Comparison of ENCODE assay signal across 9 cellular contexts in genomic region chr20:35743693-35744491, GRCh38. TPM values are rescaled to one million over a fixed set of nuclear protein-coding genes. Genes with fewer than 3 reads are reported as not detected.
DNase-seq lines count a peak whose midpoint lies in the region; FAIRE-seq and TF ChIP-seq lines count a peak whose summit lies in the region.
"Had no signal": no experiment of that assay in that cellular context is flagged by ENCODE, and none has a peak within 500 bp of the region (broad histone marks: within the 10 kb centered on the region; RNA-seq: fewer than 3 reads in every experiment).

No MANE protein-coding gene starts in this region.

- H3K79me2 ChIP-seq in ACC112 (ENCODE audit: control insufficient read depth, insufficient read depth, low read length, unreplicated experiment) (peaks cover 40% of the 10 kb centered on the region), Karpas-422 (ENCODE audit: low read length) (peaks cover 32% of the 10 kb centered on the region)

- H3K9me2 ChIP-seq in Karpas-422 (replicated peaks; ENCODE audit: insufficient read depth, low read length): no peaks in the 10 kb centered on the region

- H2AFZ ChIP-seq in ACC112 (ENCODE audit: low read length, unreplicated experiment): peak overlapping the region; percentile 77
- no peak overlapping the region for H2AFZ ChIP-seq in Karpas-422 (ENCODE audit: low read length)

- H3K4me2 ChIP-seq in Karpas-422 (ENCODE audit: low read depth, low read length, poor library complexity, severe bottlenecking): peak overlapping the region; percentile 78

- WGBS in adipose tissue, 3 donors: 51 to 84% (median 56%) methylated on average over 15 of the region's 15 CpGs

- no peak for TF ChIP-seq POLR2A in GM12892 (IDR thresholded peaks at IDR 0.05; ENCODE audit: low read depth, low read length)

- H3K4me1 ChIP-seq in ACC112 (ENCODE audit: control insufficient read depth, insufficient read depth, low read length, unreplicated experiment) (peaks cover 20% of the 10 kb centered on the region), Karpas-422 (ENCODE audit: low read length) (peaks cover 40% of the 10 kb centered on the region), mononuclear cell (ENCODE audit: insufficient read depth, low read length) (peaks cover 39% of the 10 kb centered on the region)

- peak overlapping the region; percentile 74 for H3K4me3 ChIP-seq in ACC112 (ENCODE audit: low read depth, low read length)
- peak overlapping the region; percentile 75 for H3K4me3 ChIP-seq in Karpas-422 (ENCODE audit: low read length)
- peak overlapping the region; percentile 63 for H3K4me3 ChIP-seq in mononuclear cell (ENCODE audit: low read length)

- peaks cover 19% of the 10 kb centered on the region for H4K20me1 ChIP-seq in Karpas-422 (ENCODE audit: insufficient read depth, low read depth, low read length)

- H3K36me3 ChIP-seq in ACC112 (ENCODE audit: insufficient read depth, low read length): peaks cover 17% of the 10 kb centered on the region
- peaks cover 22% of the 10 kb centered on the region for H3K36me3 ChIP-seq in Karpas-422 (ENCODE audit: insufficient read depth, low read length)

- FAIRE-seq in GM12892 (lab: Jason Lieb, UNC): no peak
- FAIRE-seq: bronchial epithelial cell had no signal

- H3K9me3 ChIP-seq in Karpas-422 (ENCODE audit: low read length) (no peaks in the 10 kb centered on the region), mononuclear cell (ENCODE audit: low read depth, low read length) (no peaks in the 10 kb centered on the region)

- H3K27ac ChIP-seq in ACC112 (ENCODE audit: low read depth, low read length) (peak overlapping the region; percentile 80), Karpas-422 (ENCODE audit: low read length) (peak overlapping the region; percentile 97), adipose tissue (ENCODE audit: low read depth, low read length) (peak overlapping the region; percentile 67)

- peak overlapping the region; percentile 90 for H3K9ac ChIP-seq in Karpas-422 (ENCODE audit: low read length)

- H3K27me3 ChIP-seq in ACC112 (ENCODE audit: insufficient read depth, low read length) (no peaks in the 10 kb centered on the region), Karpas-422 (ENCODE audit: low read length) (no peaks in the 10 kb centered on the region), mononuclear cell (ENCODE audit: insufficient read depth, low read length) (no peaks in the 10 kb centered on the region)

- peak; percentile 53 for DNase-seq in Karpas-422
- DNase-seq in GM12892 (ENCODE audit: insufficient read length): no peak
- DNase-seq in AG20443 (ENCODE audit: low spot score): no peak
- no peak for DNase-seq in NCI-H446 (lab: John Stamatoyannopoulos, UW)
- no peak for DNase-seq in NCI-H2107 treated with DMSO at 0.1 percent for 48 hours (lab: John Stamatoyannopoulos, UW; ENCODE audit: unreplicated experiment)

RNA-seq across cellular contexts. Expression of gene RBM39, which starts 1.8 kb away (rescaled TPM):
- 315 and 375 TPM in 2 replicates for total RNA-seq in Karpas-422 (2014; rRNA removed; shearing (Covaris generic); ENCODE audit: low replicate concordance)
- 100 to 1,000 TPM; 107 to 170 (median 150) TPM for polyA plus RNA-seq in adipose tissue
- total RNA-seq in mononuclear cell: 1,157 TPM
- polyA plus RNA-seq in GM12892 (2012; ENCODE audit: missing spikeins): 234 TPM

RNA-seq across cellular contexts. Expression of gene PHF20, which starts 27.9 kb away (rescaled TPM):
- 27.8 and 41.7 TPM in 2 replicates for total RNA-seq in Karpas-422 (2014; rRNA removed; shearing (Covaris generic); ENCODE audit: low replicate concordance)
- polyA plus RNA-seq in adipose tissue: 10 to 100 TPM in 2 of 3 donors, 1 to 10 TPM in 1; 5.9 to 26.5 (median 16.0) TPM
- 103 TPM for total RNA-seq in mononuclear cell
- 60.0 TPM for polyA plus RNA-seq in GM12892 (2012; ENCODE audit: missing spikeins)

RNA-seq across cellular contexts. Expression of gene ROMO1, which starts 44.7 kb away (rescaled TPM):
- 242 and 325 TPM in 2 replicates for total RNA-seq in Karpas-422 (2014; rRNA removed; shearing (Covaris generic); ENCODE audit: low replicate concordance)
- 100 to 1,000 TPM; 211 to 389 (median 355) TPM for polyA plus RNA-seq in adipose tissue
- 26.1 TPM for total RNA-seq in mononuclear cell
- polyA plus RNA-seq in GM12892 (2012; ENCODE audit: missing spikeins): 80.8 TPM

RNA-seq across cellular contexts. Expression of gene NFS1, which starts 44.7 kb away (rescaled TPM):
- 62.6 and 79.6 TPM in 2 replicates for total RNA-seq in Karpas-422 (2014; rRNA removed; shearing (Covaris generic); ENCODE audit: low replicate concordance)
- 10 to 100 TPM; 16.9 to 34.6 (median 17.6) TPM for polyA plus RNA-seq in adipose tissue
- total RNA-seq in mononuclear cell: 7.1 TPM
- polyA plus RNA-seq in GM12892 (2012; ENCODE audit: missing spikeins): 25.7 TPM
